Comparison of ENCODE assay signal across 1 cellular context in the genomic region with DNA sequence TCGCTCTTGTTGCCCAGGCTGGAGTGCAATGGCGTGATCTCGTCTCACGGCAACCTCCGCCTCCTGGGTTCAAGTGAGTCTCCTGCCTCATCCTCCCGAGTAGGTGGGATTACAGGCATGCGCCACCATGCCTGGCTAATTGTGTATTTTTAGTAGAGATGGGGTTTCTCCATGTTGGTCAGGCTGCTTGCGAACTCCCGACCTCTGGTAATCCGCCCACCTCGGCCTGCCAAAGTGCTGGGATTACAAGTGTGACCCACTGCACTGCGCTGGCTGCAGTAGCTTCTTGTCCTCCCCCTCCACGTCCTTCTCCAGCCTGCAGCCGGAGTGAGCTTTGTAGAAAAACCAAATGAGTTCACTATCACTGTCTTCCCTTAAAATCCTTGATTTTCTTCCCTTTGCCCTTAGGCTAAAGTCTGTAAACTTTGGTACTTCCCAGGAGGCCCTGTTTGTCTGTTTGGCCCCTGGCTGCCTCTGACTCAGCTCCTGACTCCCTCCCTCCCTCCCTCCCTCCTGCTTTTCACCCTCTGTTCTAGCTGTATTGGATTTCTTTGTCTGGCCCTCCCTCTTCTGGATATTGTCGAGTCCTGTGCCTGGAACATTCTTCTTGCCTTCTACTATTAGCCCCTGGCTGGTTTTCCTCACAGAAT.
TF ChIP-seq lines count a peak whose summit lies in the region.

No MANE protein-coding gene starts in this region.

TF ChIP-seq in HepG2, 621 proteins besides CTCF, POLR2A, EP300 and RAD21 (continued from another document and continues in another):
- TF ChIP-seq, protein P1, sequence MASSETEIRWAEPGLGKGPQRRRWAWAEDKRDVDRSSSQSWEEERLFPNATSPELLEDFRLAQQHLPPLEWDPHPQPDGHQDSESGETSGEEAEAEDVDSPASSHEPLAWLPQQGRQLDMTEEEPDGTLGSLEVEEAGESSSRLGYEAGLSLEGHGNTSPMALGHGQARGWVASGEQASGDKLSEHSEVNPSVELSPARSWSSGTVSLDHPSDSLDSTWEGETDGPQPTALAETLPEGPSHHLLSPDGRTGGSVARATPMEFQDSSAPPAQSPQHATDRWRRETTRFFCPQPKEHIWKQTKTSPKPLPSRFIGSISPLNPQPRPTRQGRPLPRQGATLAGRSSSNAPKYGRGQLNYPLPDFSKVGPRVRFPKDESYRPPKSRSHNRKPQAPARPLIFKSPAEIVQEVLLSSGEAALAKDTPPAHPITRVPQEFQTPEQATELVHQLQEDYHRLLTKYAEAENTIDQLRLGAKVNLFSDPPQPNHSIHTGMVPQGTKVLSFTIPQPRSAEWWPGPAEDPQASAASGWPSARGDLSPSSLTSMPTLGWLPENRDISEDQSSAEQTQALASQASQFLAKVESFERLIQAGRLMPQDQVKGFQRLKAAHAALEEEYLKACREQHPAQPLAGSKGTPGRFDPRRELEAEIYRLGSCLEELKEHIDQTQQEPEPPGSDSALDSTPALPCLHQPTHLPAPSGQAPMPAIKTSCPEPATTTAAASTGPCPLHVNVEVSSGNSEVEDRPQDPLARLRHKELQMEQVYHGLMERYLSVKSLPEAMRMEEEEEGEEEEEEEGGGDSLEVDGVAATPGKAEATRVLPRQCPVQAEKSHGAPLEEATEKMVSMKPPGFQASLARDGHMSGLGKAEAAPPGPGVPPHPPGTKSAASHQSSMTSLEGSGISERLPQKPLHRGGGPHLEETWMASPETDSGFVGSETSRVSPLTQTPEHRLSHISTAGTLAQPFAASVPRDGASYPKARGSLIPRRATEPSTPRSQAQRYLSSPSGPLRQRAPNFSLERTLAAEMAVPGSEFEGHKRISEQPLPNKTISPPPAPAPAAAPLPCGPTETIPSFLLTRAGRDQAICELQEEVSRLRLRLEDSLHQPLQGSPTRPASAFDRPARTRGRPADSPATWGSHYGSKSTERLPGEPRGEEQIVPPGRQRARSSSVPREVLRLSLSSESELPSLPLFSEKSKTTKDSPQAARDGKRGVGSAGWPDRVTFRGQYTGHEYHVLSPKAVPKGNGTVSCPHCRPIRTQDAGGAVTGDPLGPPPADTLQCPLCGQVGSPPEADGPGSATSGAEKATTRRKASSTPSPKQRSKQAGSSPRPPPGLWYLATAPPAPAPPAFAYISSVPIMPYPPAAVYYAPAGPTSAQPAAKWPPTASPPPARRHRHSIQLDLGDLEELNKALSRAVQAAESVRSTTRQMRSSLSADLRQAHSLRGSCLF (CRISPR knock-in tag; IDR thresholded peaks at IDR 0.05; ENCODE audit: borderline replicate concordance) = no peak
- TF ChIP-seq ONECUT2 (CRISPR knock-in tag; IDR thresholded peaks at IDR 0.05) (0 out of 2 replicates have a peak, but pooled peaks have one; percentile 31), KLF11 (CRISPR knock-in tag; IDR thresholded peaks at IDR 0.05) (peak; percentile 83; the same call in 1 of the 2 replicates), KAT7 (CRISPR knock-in tag; IDR thresholded peaks at IDR 0.05; ENCODE audit: borderline replicate concordance) (peak; percentile 50; the same call in 1 of the 2 replicates), NR2F6 (IDR thresholded peaks at IDR 0.05) (peak; percentile 79), NR2F6 (CRISPR knock-in tag; IDR thresholded peaks at IDR 0.05) (peak; percentile 90), ZNF746 (CRISPR knock-in tag; IDR thresholded peaks at IDR 0.05) (peak; percentile 100), HNF4G (IDR thresholded peaks at IDR 0.05; ENCODE audit: borderline replicate concordance, low read depth, low read length) (peak; percentile 99), HNF4G (CRISPR knock-in tag; IDR thresholded peaks at IDR 0.05; ENCODE audit: borderline replicate concordance, low read depth) (peak; percentile 98), TAF1 (CRISPR knock-in tag; IDR thresholded peaks at IDR 0.05) (peak; percentile 48; the same call in 1 of the 2 replicates), ZNF883 (CRISPR knock-in tag; IDR thresholded peaks at IDR 0.05; ENCODE audit: not compliant biosample characterization) (no peak), ZC3H4 (CRISPR knock-in tag; IDR thresholded peaks at IDR 0.05; ENCODE audit: borderline replicate concordance) (peak; percentile 3; the same call in 1 of the 2 replicates), ZNF546 (CRISPR knock-in tag; conservative IDR thresholded peaks at IDR 0.05) (peak; percentile 70; the same call in 1 of the 2 replicates)
- TF ChIP-seq, protein P2, sequence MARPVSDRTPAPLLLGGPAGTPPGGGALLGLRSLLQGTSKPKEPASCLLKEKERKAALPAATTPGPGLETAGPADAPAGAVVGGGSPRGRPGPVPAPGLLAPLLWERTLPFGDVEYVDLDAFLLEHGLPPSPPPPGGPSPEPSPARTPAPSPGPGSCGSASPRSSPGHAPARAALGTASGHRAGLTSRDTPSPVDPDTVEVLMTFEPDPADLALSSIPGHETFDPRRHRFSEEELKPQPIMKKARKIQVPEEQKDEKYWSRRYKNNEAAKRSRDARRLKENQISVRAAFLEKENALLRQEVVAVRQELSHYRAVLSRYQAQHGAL (CRISPR knock-in tag; IDR thresholded peaks at IDR 0.05; ENCODE audit: not compliant biosample characterization) = no peak
- TF ChIP-seq, protein P3, sequence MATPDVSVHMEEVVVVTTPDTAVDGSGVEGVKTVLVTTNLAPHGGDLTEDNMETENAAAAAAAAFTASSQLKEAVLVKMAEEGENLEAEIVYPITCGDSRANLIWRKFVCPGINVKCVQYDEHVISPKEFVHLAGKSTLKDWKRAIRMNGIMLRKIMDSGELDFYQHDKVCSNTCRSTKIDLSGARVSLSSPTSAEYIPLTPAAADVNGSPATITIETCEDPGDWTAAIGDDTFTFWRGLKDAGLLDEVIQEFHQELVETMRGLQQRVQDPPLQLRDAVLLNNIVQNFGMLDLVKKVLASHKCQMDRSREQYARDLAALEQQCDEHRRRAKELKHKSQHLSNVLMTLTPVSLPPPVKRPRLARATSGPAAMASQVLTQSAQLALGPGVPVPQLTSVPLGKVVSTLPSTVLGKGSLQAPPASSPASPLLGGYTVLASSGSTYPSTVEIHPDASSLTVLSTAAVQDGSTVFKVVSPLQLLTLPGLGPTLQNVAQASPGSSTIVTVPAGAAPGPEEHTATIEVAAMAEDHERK (CRISPR knock-in tag; IDR thresholded peaks at IDR 0.05; ENCODE audit: low read depth) = no peak
- TF ChIP-seq, protein P4, sequence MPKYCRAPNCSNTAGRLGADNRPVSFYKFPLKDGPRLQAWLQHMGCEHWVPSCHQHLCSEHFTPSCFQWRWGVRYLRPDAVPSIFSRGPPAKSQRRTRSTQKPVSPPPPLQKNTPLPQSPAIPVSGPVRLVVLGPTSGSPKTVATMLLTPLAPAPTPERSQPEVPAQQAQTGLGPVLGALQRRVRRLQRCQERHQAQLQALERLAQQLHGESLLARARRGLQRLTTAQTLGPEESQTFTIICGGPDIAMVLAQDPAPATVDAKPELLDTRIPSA (CRISPR knock-in tag; IDR thresholded peaks at IDR 0.05; ENCODE audit: borderline replicate concordance) = no peak
- TF ChIP-seq, protein P5, sequence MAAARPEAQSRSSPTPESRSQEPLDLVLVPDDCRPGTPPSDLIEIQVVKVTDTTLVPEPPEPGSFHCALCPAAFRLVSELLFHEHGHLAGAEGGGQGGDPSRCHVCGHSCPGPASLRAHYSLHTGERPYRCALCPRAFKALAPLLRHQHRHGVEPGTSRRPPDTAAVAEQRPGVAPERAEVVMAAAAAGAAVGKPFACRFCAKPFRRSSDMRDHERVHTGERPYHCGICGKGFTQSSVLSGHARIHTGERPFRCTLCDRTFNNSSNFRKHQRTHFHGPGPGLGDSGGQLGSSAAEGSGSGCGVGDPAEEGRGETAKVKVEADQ (CRISPR knock-in tag; IDR thresholded peaks at IDR 0.05; ENCODE audit: borderline replicate concordance) = 0 out of 2 replicates have a peak, but pooled peaks have one; percentile 35
- TF ChIP-seq, protein P6, sequence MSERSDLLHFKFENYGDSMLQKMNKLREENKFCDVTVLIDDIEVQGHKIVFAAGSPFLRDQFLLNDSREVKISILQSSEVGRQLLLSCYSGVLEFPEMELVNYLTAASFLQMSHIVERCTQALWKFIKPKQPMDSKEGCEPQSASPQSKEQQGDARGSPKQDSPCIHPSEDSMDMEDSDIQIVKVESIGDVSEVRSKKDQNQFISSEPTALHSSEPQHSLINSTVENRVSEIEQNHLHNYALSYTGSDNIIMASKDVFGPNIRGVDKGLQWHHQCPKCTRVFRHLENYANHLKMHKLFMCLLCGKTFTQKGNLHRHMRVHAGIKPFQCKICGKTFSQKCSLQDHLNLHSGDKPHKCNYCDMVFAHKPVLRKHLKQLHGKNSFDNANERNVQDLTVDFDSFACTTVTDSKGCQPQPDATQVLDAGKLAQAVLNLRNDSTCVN (CRISPR knock-in tag; IDR thresholded peaks at IDR 0.05; ENCODE audit: borderline replicate concordance) = peak; percentile 95
- TF ChIP-seq, protein P7, sequence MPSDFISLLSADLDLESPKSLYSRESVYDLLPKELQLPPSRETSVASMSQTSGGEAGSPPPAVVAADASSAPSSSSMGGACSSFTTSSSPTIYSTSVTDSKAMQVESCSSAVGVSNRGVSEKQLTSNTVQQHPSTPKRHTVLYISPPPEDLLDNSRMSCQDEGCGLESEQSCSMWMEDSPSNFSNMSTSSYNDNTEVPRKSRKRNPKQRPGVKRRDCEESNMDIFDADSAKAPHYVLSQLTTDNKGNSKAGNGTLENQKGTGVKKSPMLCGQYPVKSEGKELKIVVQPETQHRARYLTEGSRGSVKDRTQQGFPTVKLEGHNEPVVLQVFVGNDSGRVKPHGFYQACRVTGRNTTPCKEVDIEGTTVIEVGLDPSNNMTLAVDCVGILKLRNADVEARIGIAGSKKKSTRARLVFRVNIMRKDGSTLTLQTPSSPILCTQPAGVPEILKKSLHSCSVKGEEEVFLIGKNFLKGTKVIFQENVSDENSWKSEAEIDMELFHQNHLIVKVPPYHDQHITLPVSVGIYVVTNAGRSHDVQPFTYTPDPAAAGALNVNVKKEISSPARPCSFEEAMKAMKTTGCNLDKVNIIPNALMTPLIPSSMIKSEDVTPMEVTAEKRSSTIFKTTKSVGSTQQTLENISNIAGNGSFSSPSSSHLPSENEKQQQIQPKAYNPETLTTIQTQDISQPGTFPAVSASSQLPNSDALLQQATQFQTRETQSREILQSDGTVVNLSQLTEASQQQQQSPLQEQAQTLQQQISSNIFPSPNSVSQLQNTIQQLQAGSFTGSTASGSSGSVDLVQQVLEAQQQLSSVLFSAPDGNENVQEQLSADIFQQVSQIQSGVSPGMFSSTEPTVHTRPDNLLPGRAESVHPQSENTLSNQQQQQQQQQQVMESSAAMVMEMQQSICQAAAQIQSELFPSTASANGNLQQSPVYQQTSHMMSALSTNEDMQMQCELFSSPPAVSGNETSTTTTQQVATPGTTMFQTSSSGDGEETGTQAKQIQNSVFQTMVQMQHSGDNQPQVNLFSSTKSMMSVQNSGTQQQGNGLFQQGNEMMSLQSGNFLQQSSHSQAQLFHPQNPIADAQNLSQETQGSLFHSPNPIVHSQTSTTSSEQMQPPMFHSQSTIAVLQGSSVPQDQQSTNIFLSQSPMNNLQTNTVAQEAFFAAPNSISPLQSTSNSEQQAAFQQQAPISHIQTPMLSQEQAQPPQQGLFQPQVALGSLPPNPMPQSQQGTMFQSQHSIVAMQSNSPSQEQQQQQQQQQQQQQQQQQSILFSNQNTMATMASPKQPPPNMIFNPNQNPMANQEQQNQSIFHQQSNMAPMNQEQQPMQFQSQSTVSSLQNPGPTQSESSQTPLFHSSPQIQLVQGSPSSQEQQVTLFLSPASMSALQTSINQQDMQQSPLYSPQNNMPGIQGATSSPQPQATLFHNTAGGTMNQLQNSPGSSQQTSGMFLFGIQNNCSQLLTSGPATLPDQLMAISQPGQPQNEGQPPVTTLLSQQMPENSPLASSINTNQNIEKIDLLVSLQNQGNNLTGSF (CRISPR knock-in tag; IDR thresholded peaks at IDR 0.05) = no peak
- TF ChIP-seq, protein P8, sequence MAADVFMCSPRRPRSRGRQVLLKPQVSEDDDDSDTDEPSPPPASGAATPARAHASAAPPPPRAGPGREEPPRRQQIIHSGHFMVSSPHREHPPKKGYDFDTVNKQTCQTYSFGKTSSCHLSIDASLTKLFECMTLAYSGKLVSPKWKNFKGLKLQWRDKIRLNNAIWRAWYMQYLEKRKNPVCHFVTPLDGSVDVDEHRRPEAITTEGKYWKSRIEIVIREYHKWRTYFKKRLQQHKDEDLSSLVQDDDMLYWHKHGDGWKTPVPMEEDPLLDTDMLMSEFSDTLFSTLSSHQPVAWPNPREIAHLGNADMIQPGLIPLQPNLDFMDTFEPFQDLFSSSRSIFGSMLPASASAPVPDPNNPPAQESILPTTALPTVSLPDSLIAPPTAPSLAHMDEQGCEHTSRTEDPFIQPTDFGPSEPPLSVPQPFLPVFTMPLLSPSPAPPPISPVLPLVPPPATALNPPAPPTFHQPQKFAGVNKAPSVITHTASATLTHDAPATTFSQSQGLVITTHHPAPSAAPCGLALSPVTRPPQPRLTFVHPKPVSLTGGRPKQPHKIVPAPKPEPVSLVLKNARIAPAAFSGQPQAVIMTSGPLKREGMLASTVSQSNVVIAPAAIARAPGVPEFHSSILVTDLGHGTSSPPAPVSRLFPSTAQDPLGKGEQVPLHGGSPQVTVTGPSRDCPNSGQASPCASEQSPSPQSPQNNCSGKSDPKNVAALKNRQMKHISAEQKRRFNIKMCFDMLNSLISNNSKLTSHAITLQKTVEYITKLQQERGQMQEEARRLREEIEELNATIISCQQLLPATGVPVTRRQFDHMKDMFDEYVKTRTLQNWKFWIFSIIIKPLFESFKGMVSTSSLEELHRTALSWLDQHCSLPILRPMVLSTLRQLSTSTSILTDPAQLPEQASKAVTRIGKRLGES (CRISPR knock-in tag; IDR thresholded peaks at IDR 0.05; ENCODE audit: borderline replicate concordance) = no peak
- TF ChIP-seq, protein P9, sequence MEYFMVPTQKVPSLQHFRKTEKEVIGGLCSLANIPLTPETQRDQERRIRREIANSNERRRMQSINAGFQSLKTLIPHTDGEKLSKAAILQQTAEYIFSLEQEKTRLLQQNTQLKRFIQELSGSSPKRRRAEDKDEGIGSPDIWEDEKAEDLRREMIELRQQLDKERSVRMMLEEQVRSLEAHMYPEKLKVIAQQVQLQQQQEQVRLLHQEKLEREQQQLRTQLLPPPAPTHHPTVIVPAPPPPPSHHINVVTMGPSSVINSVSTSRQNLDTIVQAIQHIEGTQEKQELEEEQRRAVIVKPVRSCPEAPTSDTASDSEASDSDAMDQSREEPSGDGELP (IDR thresholded peaks at IDR 0.05; ENCODE audit: borderline replicate concordance, low read depth) = no peak
- TF ChIP-seq, protein P10, sequence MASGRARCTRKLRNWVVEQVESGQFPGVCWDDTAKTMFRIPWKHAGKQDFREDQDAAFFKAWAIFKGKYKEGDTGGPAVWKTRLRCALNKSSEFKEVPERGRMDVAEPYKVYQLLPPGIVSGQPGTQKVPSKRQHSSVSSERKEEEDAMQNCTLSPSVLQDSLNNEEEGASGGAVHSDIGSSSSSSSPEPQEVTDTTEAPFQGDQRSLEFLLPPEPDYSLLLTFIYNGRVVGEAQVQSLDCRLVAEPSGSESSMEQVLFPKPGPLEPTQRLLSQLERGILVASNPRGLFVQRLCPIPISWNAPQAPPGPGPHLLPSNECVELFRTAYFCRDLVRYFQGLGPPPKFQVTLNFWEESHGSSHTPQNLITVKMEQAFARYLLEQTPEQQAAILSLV (CRISPR knock-in tag; IDR thresholded peaks at IDR 0.05; ENCODE audit: borderline replicate concordance) = peak; percentile 25; the same call in 1 of the 2 replicates
- TF ChIP-seq, protein P11, sequence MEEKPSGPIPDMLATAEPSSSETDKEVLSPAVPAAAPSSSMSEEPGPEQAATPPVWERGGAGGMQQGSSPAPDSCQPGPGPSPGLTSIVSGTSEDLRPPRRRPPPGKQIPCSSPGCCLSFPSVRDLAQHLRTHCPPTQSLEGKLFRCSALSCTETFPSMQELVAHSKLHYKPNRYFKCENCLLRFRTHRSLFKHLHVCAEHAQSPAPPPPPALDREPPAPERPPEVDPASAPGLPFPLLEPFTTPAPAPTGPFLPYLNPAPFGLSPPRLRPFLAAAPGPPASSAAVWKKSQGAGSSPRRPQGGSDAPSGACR (CRISPR knock-in tag; IDR thresholded peaks at IDR 0.05) = peak; percentile 80; the same call in 1 of the 2 replicates
- TF ChIP-seq, protein P12, sequence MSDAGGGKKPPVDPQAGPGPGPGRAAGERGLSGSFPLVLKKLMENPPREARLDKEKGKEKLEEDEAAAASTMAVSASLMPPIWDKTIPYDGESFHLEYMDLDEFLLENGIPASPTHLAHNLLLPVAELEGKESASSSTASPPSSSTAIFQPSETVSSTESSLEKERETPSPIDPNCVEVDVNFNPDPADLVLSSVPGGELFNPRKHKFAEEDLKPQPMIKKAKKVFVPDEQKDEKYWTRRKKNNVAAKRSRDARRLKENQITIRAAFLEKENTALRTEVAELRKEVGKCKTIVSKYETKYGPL (CRISPR knock-in tag; IDR thresholded peaks at IDR 0.05) = no peak
